Comparison of ENCODE assay signal across 10 cellular contexts in genomic region chr19:41701401-41702075, GRCh38. TPM values are rescaled to one million over a fixed set of nuclear protein-coding genes. Genes with fewer than 3 reads are reported as not detected.
A peak's percentile ranks its signal among the peaks of the same experiment; 100 is the strongest.
DNase-seq lines count a peak whose midpoint lies in the region; ATAC-seq and TF ChIP-seq lines count a peak whose summit lies in the region.
"Had no signal": no experiment of that assay in that cellular context is flagged by ENCODE, and none has a peak within 500 bp of the region (broad histone marks: within the 10 kb centered on the region; RNA-seq: fewer than 3 reads in every experiment).

No MANE protein-coding gene starts in this region.

- DNase-seq in NCI-H82 (lab: John Stamatoyannopoulos, UW): peak; percentile 19
- no peak for DNase-seq in NCI-H82 treated with DMSO at 0.1 percent for 48 hours (lab: John Stamatoyannopoulos, UW; ENCODE audit: unreplicated experiment)
- DNase-seq in H7: peak; percentile 49
- DNase-seq in RWPE2 (ENCODE audit: low spot score): peak; percentile 31
- DNase-seq in mucosa of descending colon: peak in 2 of 3 donors; percentile 63 to 75
- DNase-seq in neural progenitor cell (ENCODE audit: low spot score): no peak
- DNase-seq in stimulated activated CD4-positive, alpha-beta T cell treated with anti-CD3 and anti-CD28 coated beads, Interleukin-4, amount 100 ng/mL, for 1 hour: no peak

- no peak overlapping the region for H3K9ac ChIP-seq in neural progenitor cell

- no peaks in the 10 kb centered on the region for H3K4me1 ChIP-seq in RWPE2 (ENCODE audit: insufficient read depth, poor library complexity, severe bottlenecking)
- H3K4me1 ChIP-seq in mucosa of descending colon (ENCODE audit: low read depth): peaks cover 20% of the 10 kb centered on the region
- H3K4me1 ChIP-seq in neural progenitor cell: no peaks in the 10 kb centered on the region
- H3K4me1 ChIP-seq: gastroesophageal sphincter had no signal

- no peak overlapping the region for H2AFZ ChIP-seq in neural progenitor cell (replicated peaks)

- H3K27me3 Mint-ChIP-seq in neural progenitor cell (ENCODE audit: insufficient read depth, low read depth): peaks cover 13% of the 10 kb centered on the region

- H3K4me3 ChIP-seq in H7 (ENCODE audit: insufficient read depth, low read depth, low read length) (no peak overlapping the region), RWPE2 (ENCODE audit: severe bottlenecking) (no peak overlapping the region), mucosa of descending colon (no peak overlapping the region), neural progenitor cell (no peak overlapping the region)
- H3K4me3 ChIP-seq: gastroesophageal sphincter had no signal

- no peak overlapping the region for H3K4me3 Mint-ChIP-seq in neural progenitor cell

- H3K79me2 ChIP-seq in neural progenitor cell (ENCODE audit: low read depth): no peaks in the 10 kb centered on the region

- no peaks in the 10 kb centered on the region for H3K4me1 Mint-ChIP-seq in neural progenitor cell

- ATAC-seq in RWPE2 (ENCODE audit: low read depth) (no peak), mucosa of descending colon (peak; percentile 37), HG03378 (IDR thresholded peaks at IDR 0.05; ENCODE audit: unreplicated experiment) (no peak)
- ATAC-seq: activated naive CD4-positive, alpha-beta T cell treated with anti-CD3 and anti-CD28 coated beads, Interleukin-2, amount 50 U/mL, for 72 hours; gastroesophageal sphincter had no signal

- H3K27ac Mint-ChIP-seq in neural progenitor cell: no peak overlapping the region
- H3K27ac Mint-ChIP-seq: activated naive CD4-positive, alpha-beta T cell treated with anti-CD3 and anti-CD28 coated beads, Interleukin-2, amount 50 U/mL, for 72 hours had no signal

- H3K36me3 Mint-ChIP-seq in neural progenitor cell: no peaks in the 10 kb centered on the region
- H3K36me3 Mint-ChIP-seq: activated naive CD4-positive, alpha-beta T cell treated with anti-CD3 and anti-CD28 coated beads, Interleukin-2, amount 50 U/mL, for 72 hours had no signal

- H4K20me1 ChIP-seq in neural progenitor cell (ENCODE audit: low read depth): no peaks in the 10 kb centered on the region

- H3K27me3 ChIP-seq in H7 (ENCODE audit: control insufficient read depth, insufficient read depth, low read length): no peaks in the 10 kb centered on the region
- H3K27me3 ChIP-seq in RWPE2 (ENCODE audit: insufficient read depth, poor library complexity, severe bottlenecking): no peaks in the 10 kb centered on the region
- no peaks in the 10 kb centered on the region for H3K27me3 ChIP-seq in neural progenitor cell

- no peaks in the 10 kb centered on the region for H3F3A ChIP-seq in neural progenitor cell (ENCODE audit: low read depth)

- H3K9me3 ChIP-seq in RWPE2 (ENCODE audit: severe bottlenecking): no peaks in the 10 kb centered on the region
- no peaks in the 10 kb centered on the region for H3K9me3 ChIP-seq in mucosa of descending colon
- no peaks in the 10 kb centered on the region for H3K9me3 ChIP-seq in neural progenitor cell (ENCODE audit: low read depth)
- H3K9me3 ChIP-seq: gastroesophageal sphincter had no signal

- no peak for TF ChIP-seq CTCF in RWPE2 (IDR thresholded peaks at IDR 0.05; ENCODE audit: poor library complexity, severe bottlenecking)
- TF ChIP-seq CTCF in mucosa of descending colon (IDR thresholded peaks at IDR 0.05): peak; percentile 20
- TF ChIP-seq CTCF in neural progenitor cell (IDR thresholded peaks at IDR 0.05): no peak

- H3K4me2 ChIP-seq in neural progenitor cell: no peak overlapping the region

- peaks cover 11% of the 10 kb centered on the region for H3K9me3 Mint-ChIP-seq in neural progenitor cell
- H3K9me3 Mint-ChIP-seq: activated naive CD4-positive, alpha-beta T cell treated with anti-CD3 and anti-CD28 coated beads, Interleukin-2, amount 50 U/mL, for 72 hours had no signal

- H3K27ac ChIP-seq in RWPE2 (ENCODE audit: poor library complexity, severe bottlenecking) (no peak overlapping the region), neural progenitor cell (no peak overlapping the region)
- H3K27ac ChIP-seq: gastroesophageal sphincter had no signal

- H3K36me3 ChIP-seq in H7 (replicated peaks; ENCODE audit: control insufficient read depth, insufficient read depth, low read length) (no peaks in the 10 kb centered on the region), RWPE2 (ENCODE audit: low read depth) (no peaks in the 10 kb centered on the region), mucosa of descending colon (ENCODE audit: low read depth) (no peaks in the 10 kb centered on the region), neural progenitor cell (no peaks in the 10 kb centered on the region)
- H3K36me3 ChIP-seq: gastroesophageal sphincter had no signal

- intact Hi-C loops in mucosa of descending colon (cut with DNase I, micrococcal nuclease): no loop called here

RNA-seq across cellular contexts. Expression of gene CEACAM5, which starts 6.9 kb away (rescaled TPM):
- not detected in 2 replicates for total RNA-seq in H7 (2014; rRNA removed; shearing (Covaris generic))
- 1,000 to 10,000 TPM; 2,069 to 7,240 (median 3,325) TPM for total RNA-seq in mucosa of descending colon
- not detected in 2 replicates for total RNA-seq in neural progenitor cell (ENCODE audit: low replicate concordance)
- total RNA-seq: activated naive CD4-positive, alpha-beta T cell treated with anti-CD3 and anti-CD28 coated beads, Interleukin-2, amount 50 U/mL, for 72 hours had no signal

RNA-seq across cellular contexts. Expression of gene CEACAM7, which starts 13.5 kb away (rescaled TPM):
- total RNA-seq in H7 (2014; rRNA removed; shearing (Covaris generic)): not detected in 2 replicates
- total RNA-seq in mucosa of descending colon (1,000 to 10,000 TPM in 2 of 3 donors, 100 to 1,000 TPM in 1; 753 to 3,639 (median 2,117) TPM), neural progenitor cell (ENCODE audit: low replicate concordance) (not detected in 2 replicates)
- total RNA-seq: activated naive CD4-positive, alpha-beta T cell treated with anti-CD3 and anti-CD28 coated beads, Interleukin-2, amount 50 U/mL, for 72 hours had no signal

RNA-seq across cellular contexts. Expression of gene CEACAM6, which starts 53.8 kb away (rescaled TPM):
- total RNA-seq in H7 (2014; rRNA removed; shearing (Covaris generic)): not detected in 2 replicates
- total RNA-seq in mucosa of descending colon (1,000 to 10,000 TPM in 1 of 3 donors, 100 to 1,000 TPM in 2; 249 to 1,767 (median 431) TPM), neural progenitor cell (ENCODE audit: low replicate concordance) (not detected in 2 replicates)
- total RNA-seq: activated naive CD4-positive, alpha-beta T cell treated with anti-CD3 and anti-CD28 coated beads, Interleukin-2, amount 50 U/mL, for 72 hours had no signal

Comparison
In these comparisons a context has a peak if more than half of its experiments do, and no peak if none do; other contexts are left out.
1. DNase-seq: peak in NCI-H82 (single experiment), H7 (single experiment), RWPE2 (single experiment) and mucosa of descending colon (2 of 3); none in NCI-H82 treated with DMSO at 0.1 percent for 48 hours (single experiment), neural progenitor cell (single experiment) and stimulated activated CD4-positive, alpha-beta T cell treated with anti-CD3 and anti-CD28 coated beads, Interleukin-4, amount 100 ng/mL, for 1 hour (single experiment).
2. RNA of gene CEACAM5, which starts 6.9 kb away (total RNA-seq): 2,069 to 7,240 TPM in mucosa of descending colon; not detected in H7 and not detected in neural progenitor cell; every median in the first group is over 1,000 times any median in the second.
3. RNA of gene CEACAM7, which starts 13.5 kb away (total RNA-seq): 753 to 3,639 TPM in mucosa of descending colon; not detected in H7 and not detected in neural progenitor cell; every median in the first group is over 100 times any median in the second.
4. RNA of gene CEACAM6, which starts 53.8 kb away (total RNA-seq): 249 to 1,767 TPM in mucosa of descending colon; not detected in H7 and not detected in neural progenitor cell; every median in the first group is over 100 times any median in the second.